Comparison of ENCODE assay signal across 18 cellular contexts in the genomic region with DNA sequence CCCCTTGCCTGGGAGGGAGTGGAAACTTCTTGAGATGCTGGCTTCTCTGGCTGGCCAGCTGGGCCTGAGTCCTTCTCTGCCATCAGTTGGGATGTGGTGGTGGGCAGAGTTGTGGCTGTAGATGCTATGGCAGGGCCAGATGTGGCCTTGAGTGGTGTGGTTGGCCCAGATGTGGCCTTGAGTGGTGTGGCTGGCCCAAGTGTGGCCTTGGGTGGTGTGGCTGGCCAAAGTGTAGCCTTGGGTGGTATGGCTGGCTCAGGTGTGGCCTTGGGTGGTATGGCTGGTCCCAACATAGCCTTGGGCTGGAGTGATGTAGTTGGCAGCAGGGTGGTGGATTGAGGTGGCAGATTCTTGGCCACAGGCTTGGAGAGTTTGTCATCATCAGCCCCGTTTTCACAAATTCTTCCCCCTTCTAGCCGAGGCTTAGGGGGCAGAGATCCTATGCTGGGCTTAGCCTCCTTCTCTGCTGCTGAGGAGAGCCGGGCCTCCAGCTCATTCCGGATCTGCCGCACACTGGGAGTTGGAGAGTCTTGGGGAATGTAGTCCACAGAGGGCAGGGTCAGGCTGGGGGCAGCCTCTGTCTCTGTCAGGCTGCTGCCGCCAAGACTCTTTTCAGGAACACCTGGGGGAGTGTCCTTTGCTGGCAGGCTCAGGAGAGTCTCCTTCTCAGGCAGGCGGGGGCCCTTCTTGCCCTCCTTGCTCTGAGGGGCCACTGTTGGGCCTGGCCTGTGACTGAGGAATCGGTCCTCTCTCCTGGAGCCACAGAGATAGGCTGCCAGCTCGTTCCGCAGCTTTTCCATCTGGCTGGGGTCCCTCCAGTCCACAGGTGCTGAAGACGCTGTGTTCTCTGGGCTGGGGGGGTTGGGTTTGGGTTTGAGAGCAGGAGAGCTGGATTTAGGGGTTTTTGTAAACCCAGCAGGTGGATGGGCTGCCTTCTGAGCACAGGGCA. TPM values are rescaled to one million over a fixed set of nuclear protein-coding genes. Genes with fewer than 3 reads are reported as not detected.
DNase-seq lines count a peak whose midpoint lies in the region; ATAC-seq and TF ChIP-seq lines count a peak whose summit lies in the region.
"Had no signal": no experiment of that assay in that cellular context is flagged by ENCODE, and none has a peak within 500 bp of the region (broad histone marks: within the 10 kb centered on the region; RNA-seq: fewer than 3 reads in every experiment).

No MANE protein-coding gene starts in this region.

- no peak for ATAC-seq in CD4-positive, alpha-beta T cell (ENCODE audit: poor library complexity)
- no peak for ATAC-seq in HG02970 (IDR thresholded peaks at IDR 0.05; ENCODE audit: low FRiP score, unreplicated experiment)
- ATAC-seq in upper lobe of left lung (ENCODE audit: low FRiP score in 2 of 2), result no peak
- ATAC-seq: stimulated activated memory B cell treated with anti-CD40 and anti-IgM and Interleukin-4, amounts not matched to agents 10 μg/mL and 1 μg/mL and 100 μg/mL, for 72 hours had no signal

- WGBS in mammary epithelial cell (ENCODE audit: low coverage, missing lambda C conversion rate), result 96% methylated on average over 7 of the region's 11 CpGs
- WGBS in upper lobe of left lung, 2 donors, result 88% methylated on average over 11 of the region's 11 CpGs; no CpG with 5 or more reads in 1 of the 2 donors

- DNase-seq in CD4-positive, alpha-beta T cell, result no peak
- no peak for DNase-seq in Calu3
- no peak for DNase-seq in mammary epithelial cell
- no peak for DNase-seq in nephron progenitor cell
- DNase-seq in ureter (ENCODE audit: low spot score), result no peak
- DNase-seq in upper lobe of left lung, result no peak
- DNase-seq: DND-41, H9, islet precursor cell, NCI-H1105 treated with DMSO at 0.1 percent for 48 hours, NCI-H510A had no signal

- H3K36me3 ChIP-seq in mammary epithelial cell (ENCODE audit: insufficient read depth, low read length), result peaks cover 13% of the 10 kb centered on the region
- peaks cover 0 to 7% (median 0%) of the 10 kb centered on the region in 4 donors for H3K36me3 ChIP-seq in upper lobe of left lung
- H3K36me3 ChIP-seq: thoracic aorta had no signal

- peak overlapping the region; percentile 42 for H3K4me3 Mint-ChIP-seq in CD4-positive, alpha-beta T cell
- no peak overlapping the region for H3K4me3 Mint-ChIP-seq in Calu3 (ENCODE audit: low read depth, unreplicated experiment)
- peak overlapping the region; percentile 40 for H3K4me3 Mint-ChIP-seq in nephron progenitor cell
- H3K4me3 Mint-ChIP-seq: dendritic cell treated with granulocyte-macrophage colony-stimulating factor and Interleukin-4, amounts not matched to agents 40 ng/mL and 50 ng/mL, for 4 days; stimulated activated memory B cell treated with anti-CD40 and anti-IgM and Interleukin-4, amounts not matched to agents 10 μg/mL and 1 μg/mL and 100 μg/mL, for 72 hours had no signal

- in situ Hi-C loops in mammary epithelial cell (cut with MboI; ENCODE audit: low sequenced_read_pairs in 2 of 2), result no loop called here

- BruUV-seq in Calu3 (replicated peaks; lab: Mats Ljungman, UMichigan), result TSS peak; percentile 17
- TSS peak; percentile 11 for BruUV-seq in mammary epithelial cell (replicated peaks; lab: Mats Ljungman, UMichigan)

- H3K4me2 ChIP-seq in mammary epithelial cell (ENCODE audit: insufficient read depth, low read depth, low read length), result no peak overlapping the region

- no peaks in the 10 kb centered on the region for H3K36me3 Mint-ChIP-seq in CD4-positive, alpha-beta T cell (ENCODE audit: low read depth)
- H3K36me3 Mint-ChIP-seq in Calu3 (ENCODE audit: insufficient read depth, unreplicated experiment) (peaks cover 80% of the 10 kb centered on the region), nephron progenitor cell (ENCODE audit: low read depth) (peaks cover 6% of the 10 kb centered on the region)
- H3K36me3 Mint-ChIP-seq: stimulated activated memory B cell treated with anti-CD40 and anti-IgM and Interleukin-4, amounts not matched to agents 10 μg/mL and 1 μg/mL and 100 μg/mL, for 72 hours had no signal

- intact Hi-C loops in CD4-positive, alpha-beta T cell (cut with DNase I, micrococcal nuclease), result loop anchor here in 1 of 2 experiments (2.0 kb wide), 2 partner anchors 259 to 327 kb away; partner anchors contain the start of gene FRS3
- intact Hi-C loops in Calu3 (cut with micrococcal nuclease; ENCODE audit: unreplicated experiment), result no loop called here
- intact Hi-C loops in mammary epithelial cell (cut with micrococcal nuclease), result no loop called here

- CTCF ChIA-PET in CD4-positive, alpha-beta T cell (lab: Charles Lee), result no interaction called here
- CTCF ChIA-PET in Calu3 (lab: Charles Lee), result interaction anchor here (0.6 kb wide), 1 partner anchor 56 kb away, joined by 3 read pairs; no protein-coding TSS in a partner anchor
- CTCF ChIA-PET in mammary epithelial cell (lab: Charles Lee; ENCODE audit: low non-redundant PET), result no interaction called here

- dilution Hi-C loops in mammary epithelial cell (cut with HindIII; ENCODE audit: low sequenced_read_pairs), result no loop called here

- TF ChIP-seq CTCF in CD4-positive, alpha-beta T cell (IDR thresholded peaks at IDR 0.05), result no peak
- TF ChIP-seq CTCF in Calu3 (IDR thresholded peaks at IDR 0.05; ENCODE audit: unreplicated experiment) (no peak), mammary epithelial cell (conservative IDR thresholded peaks at IDR 0.05 in 1 of 2, IDR thresholded peaks at IDR 0.05 in 1 of 2; ENCODE audit: extremely low read depth in 1 of 2, insufficient read depth in 1 of 2, low read depth in 1 of 2, low read length in 2 of 2) (no peak), nephron progenitor cell (IDR thresholded peaks at IDR 0.05) (no peak), upper lobe of left lung (IDR thresholded peaks at IDR 0.05) (no peak)

- peaks cover 8% of the 10 kb centered on the region for H3K4me1 Mint-ChIP-seq in CD4-positive, alpha-beta T cell (ENCODE audit: low read depth)
- H3K4me1 Mint-ChIP-seq in Calu3 (ENCODE audit: low read depth, unreplicated experiment) (peaks cover 22% of the 10 kb centered on the region), nephron progenitor cell (peaks cover 64% of the 10 kb centered on the region)

- TF ChIP-seq POLR2A in upper lobe of left lung (IDR thresholded peaks at IDR 0.05), result no peak

- H3K4me1 ChIP-seq in mammary epithelial cell (ENCODE audit: insufficient read depth, low read length) (peaks cover 6% of the 10 kb centered on the region), upper lobe of left lung (peaks cover 23 to 32% (median 25%) of the 10 kb centered on the region in 4 donors)

- H3K9ac ChIP-seq in mammary epithelial cell (ENCODE audit: insufficient read depth, low read length), result no peak overlapping the region

- no peaks in the 10 kb centered on the region for H4K20me1 ChIP-seq in mammary epithelial cell (ENCODE audit: insufficient read depth, low read length)

- no peaks in the 10 kb centered on the region for H3K9me3 Mint-ChIP-seq in CD4-positive, alpha-beta T cell
- no peaks in the 10 kb centered on the region for H3K9me3 Mint-ChIP-seq in Calu3 (ENCODE audit: low read depth, unreplicated experiment)
- peaks cover 7% of the 10 kb centered on the region for H3K9me3 Mint-ChIP-seq in nephron progenitor cell
- H3K9me3 Mint-ChIP-seq: activated T-helper 2 cell treated with anti-CD3 and anti-CD28 coated beads, Interferon-gamma antibody, Interleukin-2, Interleukin-4, amounts not matched to agents 10 μg/mL and 5 μg/mL and 100 μg/mL, durations not matched to agents 14 hours and 24 hours and 36 hours; dendritic cell treated with granulocyte-macrophage colony-stimulating factor and Interleukin-4, amounts not matched to agents 40 ng/mL and 50 ng/mL, for 4 days; H9; stimulated activated memory B cell treated with anti-CD40 and anti-IgM and Interleukin-4, amounts not matched to agents 10 μg/mL and 1 μg/mL and 100 μg/mL, for 72 hours had no signal

- H3K27me3 ChIP-seq in CD4-positive, alpha-beta T cell (ENCODE audit: control insufficient read depth, insufficient read depth, low read length), result no peaks in the 10 kb centered on the region
- no peaks in the 10 kb centered on the region for H3K27me3 ChIP-seq in mammary epithelial cell (ENCODE audit: insufficient read depth, low read length)
- H3K27me3 ChIP-seq in upper lobe of left lung, result peaks cover 0 to 7% (median 0%) of the 10 kb centered on the region in 4 donors

- TF ChIP-seq EP300 in upper lobe of left lung (IDR thresholded peaks at IDR 0.05), result no peak

- H3K27ac Mint-ChIP-seq in CD4-positive, alpha-beta T cell, result no peak overlapping the region
- H3K27ac Mint-ChIP-seq in Calu3 (ENCODE audit: unreplicated experiment), result no peak overlapping the region
- peak overlapping the region; percentile 64 for H3K27ac Mint-ChIP-seq in nephron progenitor cell
- H3K27ac Mint-ChIP-seq: activated T-helper 2 cell treated with anti-CD3 and anti-CD28 coated beads, Interferon-gamma antibody, Interleukin-2, Interleukin-4, amounts not matched to agents 10 μg/mL and 5 μg/mL and 100 μg/mL, durations not matched to agents 14 hours and 24 hours and 36 hours; dendritic cell treated with granulocyte-macrophage colony-stimulating factor and Interleukin-4, amounts not matched to agents 40 ng/mL and 50 ng/mL, for 4 days; stimulated activated memory B cell treated with anti-CD40 and anti-IgM and Interleukin-4, amounts not matched to agents 10 μg/mL and 1 μg/mL and 100 μg/mL, for 72 hours had no signal

- no peaks in the 10 kb centered on the region for H3K27me3 Mint-ChIP-seq in CD4-positive, alpha-beta T cell
- H3K27me3 Mint-ChIP-seq in Calu3 (ENCODE audit: unreplicated experiment) (no peaks in the 10 kb centered on the region), nephron progenitor cell (ENCODE audit: low read depth, poor library complexity) (peaks cover 16% of the 10 kb centered on the region)

- H3K4me3 ChIP-seq in mammary epithelial cell (replicated peaks in 1 of 3; ENCODE audit: insufficient read depth in 1 of 3, low read depth in 2 of 3, low read length in 3 of 3) (no peak overlapping the region), upper lobe of left lung (no peak overlapping the region)
- H3K4me3 ChIP-seq: lung, thoracic aorta had no signal

- no peaks in the 10 kb centered on the region for H3K79me2 ChIP-seq in mammary epithelial cell (ENCODE audit: insufficient read depth, low read length)

- H3K9me3 ChIP-seq in CD4-positive, alpha-beta T cell (ENCODE audit: control insufficient read depth, low read length), result no peaks in the 10 kb centered on the region
- H3K9me3 ChIP-seq in mammary epithelial cell (replicated peaks; ENCODE audit: insufficient read depth, low read length) (no peaks in the 10 kb centered on the region), upper lobe of left lung (no peaks in the 10 kb centered on the region)
- H3K9me3 ChIP-seq: thoracic aorta had no signal

- no peak overlapping the region for H2AFZ ChIP-seq in mammary epithelial cell (ENCODE audit: low read depth, low read length)

- H3K27ac ChIP-seq in CD4-positive, alpha-beta T cell (ENCODE audit: low read depth, low read length), result no peak overlapping the region
- H3K27ac ChIP-seq in mammary epithelial cell (ENCODE audit: insufficient read depth, low read depth, low read length) (no peak overlapping the region), upper lobe of left lung (no peak overlapping the region)
- H3K27ac ChIP-seq: thoracic aorta had no signal

- POLR2A ChIA-PET in CD4-positive, alpha-beta T cell (lab: Charles Lee), result no interaction called here

RNA-seq across cellular contexts. Expression of gene C6orf132, which starts 36.4 kb away (rescaled TPM):
- not detected for total RNA-seq in CD4-positive, alpha-beta T cell
- total RNA-seq in Calu3 (2022), result 85.8 and 88.5 TPM in 2 replicates
- 10 to 100 TPM; 10.3 to 42.4 TPM for total RNA-seq in mammary epithelial cell
- 9.5 TPM for polyA plus RNA-seq in mammary epithelial cell
- 27.8 TPM for polyA minus RNA-seq in mammary epithelial cell
- total RNA-seq in ureter, result 69.3 TPM
- total RNA-seq in upper lobe of left lung, result 10 to 100 TPM in 5 of 6 donors, 1 to 10 TPM in 1; 9.4 to 26.3 (median 17.0) TPM
- total RNA-seq: HT1080 had no signal

RNA-seq across cellular contexts. Expression of gene TAF8, which starts 55.7 kb away (rescaled TPM):
- total RNA-seq in CD4-positive, alpha-beta T cell, result 10 to 100 TPM; 30.1 to 34.7 TPM
- total RNA-seq in Calu3 (2022) (32.6 and 34.0 TPM in 2 replicates), mammary epithelial cell (10 to 100 TPM; 12.8 to 23.5 TPM), ureter (34.2 TPM), upper lobe of left lung (10 to 100 TPM; 23.0 to 67.1 (median 34.4) TPM)
- polyA plus RNA-seq in mammary epithelial cell, result 27.1 TPM
- 32.3 TPM for polyA minus RNA-seq in mammary epithelial cell

Comparison
In these comparisons a context has a peak if more than half of its experiments do, and no peak if none do; other contexts are left out.
1. RNA of gene C6orf132, which starts 36.4 kb away (total RNA-seq): 85.8 to 88.5 TPM in Calu3, 69.3 TPM in ureter (single experiment), 10.3 to 42.4 TPM in mammary epithelial cell and 9.4 to 26.3 TPM in upper lobe of left lung; not detected in CD4-positive, alpha-beta T cell; every median in the first group is over 10 times any median in the second.